Comparison of ENCODE assay signal across 9 cellular contexts in genomic region chr4:110621839-110622751, GRCh38. TPM values are rescaled to one million over a fixed set of nuclear protein-coding genes. Genes with fewer than 3 reads are reported as not detected.
A peak's percentile ranks its signal among the peaks of the same experiment; 100 is the strongest.
DNase-seq lines count a peak whose midpoint lies in the region; ATAC-seq and TF ChIP-seq lines count a peak whose summit lies in the region.
"Had no signal": no experiment of that assay in that cellular context is flagged by ENCODE, and none has a peak within 500 bp of the region (broad histone marks: within the 10 kb centered on the region; RNA-seq: fewer than 3 reads in every experiment).

No MANE protein-coding gene starts in this region.

- H3F3A ChIP-seq in neural cell (ENCODE audit: insufficient read depth, low read length, poor library complexity, severe bottlenecking), result no peaks in the 10 kb centered on the region

- H3K4me1 Mint-ChIP-seq in Caco-2 (ENCODE audit: low read depth, unreplicated experiment), result peaks cover 41% of the 10 kb centered on the region
- peaks cover 4 to 17% of the 10 kb centered on the region in 2 donors for H3K4me1 Mint-ChIP-seq in effector memory CD8-positive, alpha-beta T cell (ENCODE audit: low read depth in 2 of 2)

- peak overlapping the region; percentile 86 for H3K27ac Mint-ChIP-seq in Caco-2 (ENCODE audit: unreplicated experiment)
- no peak overlapping the region for H3K27ac Mint-ChIP-seq in effector memory CD8-positive, alpha-beta T cell

- peak overlapping the region; percentile 92 for H3K4me3 Mint-ChIP-seq in Caco-2 (ENCODE audit: unreplicated experiment)
- peak overlapping the region; percentile 42 to 69 for H3K4me3 Mint-ChIP-seq in effector memory CD8-positive, alpha-beta T cell

- H3K4me3 ChIP-seq in Caco-2 (ENCODE audit: low read depth, low read length) (peak overlapping the region; percentile 58), neural cell (ENCODE audit: low read length) (peak overlapping the region; percentile 54)

- DNase-seq in Caco-2, result peak; percentile 39 to 46
- DNase-seq in NCI-H82 (lab: John Stamatoyannopoulos, UW), result peak; percentile 57
- no peak for DNase-seq in effector memory CD8-positive, alpha-beta T cell
- DNase-seq in pons (ENCODE audit: low spot score), result no peak
- no peak for DNase-seq in DMS153 (lab: John Stamatoyannopoulos, UW)

- H3K9me3 Mint-ChIP-seq in Caco-2 (ENCODE audit: unreplicated experiment), result no peaks in the 10 kb centered on the region
- H3K9me3 Mint-ChIP-seq in effector memory CD8-positive, alpha-beta T cell, result no peaks in the 10 kb centered on the region

- H3K36me3 ChIP-seq in Caco-2 (ENCODE audit: control insufficient read depth, insufficient read depth, low read length) (peaks cover 6% of the 10 kb centered on the region), neural cell (ENCODE audit: insufficient read depth, low read length) (no peaks in the 10 kb centered on the region)

- no peak for TF ChIP-seq CTCF in Caco-2 (IDR thresholded peaks at IDR 0.05; ENCODE audit: insufficient read depth in 1 of 2, low read depth in 1 of 2, low read length in 1 of 2, severe bottlenecking in 1 of 2, unreplicated experiment in 1 of 2)
- no peak for TF ChIP-seq CTCF in neural cell (IDR thresholded peaks at IDR 0.05; ENCODE audit: poor library complexity, severe bottlenecking)

- intact Hi-C loops in Caco-2 (cut with micrococcal nuclease; ENCODE audit: unreplicated experiment), result loop anchor here (1.0 to 10.0 kb wide), 3 partner anchors 31 to 427 kb away; partner anchors contain the start of gene ELOVL6

- no peak overlapping the region for H2AFZ ChIP-seq in neural cell (ENCODE audit: low read depth, low read length)

- TF ChIP-seq RAD21 in neural cell (conservative IDR thresholded peaks at IDR 0.05), result no peak

- H3K9me3 ChIP-seq in Caco-2 (no peaks in the 10 kb centered on the region), neural cell (ENCODE audit: low read length) (peaks cover 3% of the 10 kb centered on the region)

- H3K27ac ChIP-seq in neural cell (ENCODE audit: low read length), result no peak overlapping the region
- H3K27ac ChIP-seq: VCaP had no signal

- H3K79me2 ChIP-seq in neural cell (replicated peaks; ENCODE audit: insufficient read depth, low read length), result no peaks in the 10 kb centered on the region

- BruUV-seq in Caco-2 (replicated peaks; lab: Mats Ljungman, UMichigan), result TSS peak; percentile 28

- H3K27me3 Mint-ChIP-seq in Caco-2 (ENCODE audit: insufficient read depth, unreplicated experiment), result no peaks in the 10 kb centered on the region
- H3K27me3 Mint-ChIP-seq in effector memory CD8-positive, alpha-beta T cell, result peaks cover 92 to 100% of the 10 kb centered on the region in 2 donors

- peaks cover 97% of the 10 kb centered on the region for H3K36me3 Mint-ChIP-seq in Caco-2 (ENCODE audit: insufficient read depth, unreplicated experiment)
- no peaks in the 10 kb centered on the region for H3K36me3 Mint-ChIP-seq in effector memory CD8-positive, alpha-beta T cell (ENCODE audit: insufficient read depth)

- no peak overlapping the region for H3K4me2 ChIP-seq in neural cell (ENCODE audit: low read length)

- POLR2A ChIA-PET in Caco-2 (lab: Charles Lee), result interaction anchor here (0.7 to 1.2 kb wide), 5 partner anchors 11 to 256 kb away, joined by 3 to 7 read pairs (median 4); no protein-coding TSS in a partner anchor

- no peak for ATAC-seq in effector memory CD8-positive, alpha-beta T cell (replicated peaks)
- ATAC-seq in HG02852 (IDR thresholded peaks at IDR 0.05; ENCODE audit: unreplicated experiment), result no peak
- no peak for ATAC-seq in esophagus mucosa

- H3K9ac ChIP-seq in neural cell (ENCODE audit: low read length), result no peak overlapping the region

- no peaks in the 10 kb centered on the region for H3K27me3 ChIP-seq in Caco-2 (replicated peaks; ENCODE audit: control insufficient read depth, insufficient read depth, low read length)
- H3K27me3 ChIP-seq in neural cell (ENCODE audit: insufficient read depth, low read depth, low read length), result peaks cover 100% of the 10 kb centered on the region

- H3K4me1 ChIP-seq in Caco-2, result peaks cover 41% of the 10 kb centered on the region

- H4K20me1 ChIP-seq in neural cell (ENCODE audit: insufficient read depth), result no peaks in the 10 kb centered on the region

- CTCF ChIA-PET in Caco-2 (lab: Charles Lee), result interaction anchor here (0.6 kb wide), 2 partner anchors 12 to 171 kb away, joined by 3 to 4 read pairs; no protein-coding TSS in a partner anchor

- no peaks in the 10 kb centered on the region for H3K9me2 ChIP-seq in neural cell (ENCODE audit: insufficient read depth, low read length)

- TF ChIP-seq EP300 in neural cell (conservative IDR thresholded peaks at IDR 0.05; ENCODE audit: poor library complexity, severe bottlenecking), result no peak

TF ChIP-seq in neural cell, 6 proteins besides CTCF, POLR2A, EP300 and RAD21:
- no peak for TF ChIP-seq SMC3 (conservative IDR thresholded peaks at IDR 0.05; ENCODE audit: poor library complexity)
- TF ChIP-seq EZH2 (IDR thresholded peaks at IDR 0.05; ENCODE audit: borderline replicate concordance, insufficient read depth, low read length, poor library complexity, severe bottlenecking), result peak; percentile 81
TF ChIP-seq in neural cell: peak in this region for 1.

RNA-seq across cellular contexts. Expression of gene PITX2, which starts 0.8 kb away (rescaled TPM):
- 76.8 and 82.8 TPM in 2 replicates for total RNA-seq in Caco-2 (2022)
- not detected in 2 replicates for polyA plus RNA-seq in neural cell
- polyA minus RNA-seq in neural cell, result not detected in 2 replicates
- 2.1 TPM for total RNA-seq in esophagus mucosa

Comparison
In these comparisons a context has a peak if more than half of its experiments do, and no peak if none do; other contexts are left out.
1. DNase-seq: peak in Caco-2 (2 of 2) and NCI-H82 (single experiment); none in effector memory CD8-positive, alpha-beta T cell (0 of 3), pons (single experiment) and DMS153 (single experiment).
2. RNA of gene PITX2, which starts 0.8 kb away (total RNA-seq): 76.8 to 82.8 TPM in Caco-2; 2.1 TPM in esophagus mucosa (single experiment); every median in the first group is over 10 times any median in the second.